In the genomic region with DNA sequence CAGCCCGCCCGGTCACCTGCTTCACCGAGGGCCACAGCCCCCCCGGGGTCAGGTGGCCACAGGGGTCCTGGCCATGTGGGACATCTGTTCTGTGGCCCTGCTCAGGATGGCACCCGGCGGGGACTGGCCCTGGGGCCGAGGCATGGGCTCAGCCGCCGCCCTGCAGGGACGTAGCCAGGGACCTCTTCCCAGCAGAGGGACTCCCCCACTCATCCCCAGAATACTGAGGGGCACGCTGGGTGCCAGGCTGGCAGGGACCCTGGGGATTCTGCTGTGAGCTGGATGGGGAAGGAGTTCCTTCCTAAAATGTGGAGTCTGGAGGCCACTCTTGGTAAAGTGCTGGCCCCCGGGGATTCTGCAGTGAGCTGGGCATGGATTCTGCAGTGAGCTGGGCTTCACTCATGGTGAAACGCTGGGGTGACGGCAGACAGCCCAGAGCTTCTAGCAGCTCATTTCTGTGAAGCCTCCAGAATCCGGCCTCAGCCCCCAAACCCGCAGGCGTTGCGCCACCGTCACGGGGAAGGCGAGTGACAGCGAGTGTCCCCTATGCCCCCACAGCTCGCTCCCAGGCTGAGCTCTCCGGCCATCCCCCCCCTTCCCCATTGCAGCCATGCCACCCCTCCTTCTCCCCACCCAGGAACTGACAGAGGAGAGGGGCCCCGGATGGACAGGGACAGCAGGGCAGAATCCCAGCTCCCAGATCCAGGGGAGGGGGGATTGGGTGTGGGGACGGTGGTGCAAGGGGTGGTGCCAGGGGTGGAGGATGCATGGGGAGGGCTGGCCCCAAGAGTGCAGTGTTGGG, we compare ENCODE assay signal across 10 cellular contexts. TPM values are rescaled to one million over a fixed set of nuclear protein-coding genes. Genes with fewer than 3 reads are reported as not detected.
DNase-seq lines count a peak whose midpoint lies in the region; ATAC-seq and TF ChIP-seq lines count a peak whose summit lies in the region.
"Had no signal": no experiment of that assay in that cellular context is flagged by ENCODE, and none has a peak within 500 bp of the region (broad histone marks: within the 10 kb centered on the region; RNA-seq: fewer than 3 reads in every experiment).

No MANE protein-coding gene starts in this region.

- TF ChIP-seq CTCF in neural cell (IDR thresholded peaks at IDR 0.05; ENCODE audit: poor library complexity, severe bottlenecking) (no peak), BE2C (IDR thresholded peaks at IDR 0.05; ENCODE audit: low read depth, low read length) (no peak)

- TF ChIP-seq RAD21 in neural cell (conservative IDR thresholded peaks at IDR 0.05) = no peak

- H4K20me1 ChIP-seq in neural cell (ENCODE audit: insufficient read depth) = no peaks in the 10 kb centered on the region

- H3K27me3 Mint-ChIP-seq in CD8-positive, alpha-beta memory T cell = no peaks in the 10 kb centered on the region
- H3K27me3 Mint-ChIP-seq in central memory CD8-positive, alpha-beta T cell = no peaks in the 10 kb centered on the region

- peaks cover 70 to 90% (median 84%) of the 10 kb centered on the region in 3 donors for H3K4me1 Mint-ChIP-seq in CD8-positive, alpha-beta memory T cell
- peaks cover 84% of the 10 kb centered on the region for H3K4me1 Mint-ChIP-seq in central memory CD8-positive, alpha-beta T cell

- no peaks in the 10 kb centered on the region for H3K79me2 ChIP-seq in neural cell (replicated peaks; ENCODE audit: insufficient read depth, low read length)

- peak overlapping the region; percentile 94 for H3K4me3 ChIP-seq in CD8-positive, alpha-beta memory T cell (ENCODE audit: low read length)
- H3K4me3 ChIP-seq in Jurkat, Clone E6-1 (ENCODE audit: low read length) = peak overlapping the region; percentile 94
- H3K4me3 ChIP-seq in neural cell (ENCODE audit: low read length) = peak overlapping the region; percentile 13
- no peak overlapping the region for H3K4me3 ChIP-seq in BE2C (ENCODE audit: low read depth, low read length)

- POLR2A ChIA-PET in CD8-positive, alpha-beta memory T cell (lab: Charles Lee) = interaction anchor here (0.7 to 4.0 kb wide), 9 partner anchors 8 to 102 kb away, joined by 3 to 39 read pairs (median 4); partner anchors contain the start of genes PTTG1IP and SUMO3

- peak overlapping the region; percentile 87 to 98 (median 91) for H3K27ac Mint-ChIP-seq in CD8-positive, alpha-beta memory T cell
- peak overlapping the region; percentile 97 for H3K27ac Mint-ChIP-seq in central memory CD8-positive, alpha-beta T cell (ENCODE audit: low read depth)

- no peaks in the 10 kb centered on the region for H3K9me2 ChIP-seq in neural cell (ENCODE audit: insufficient read depth, low read length)

- peaks cover 0 to 35% (median 7%) of the 10 kb centered on the region in 3 donors for H3K36me3 Mint-ChIP-seq in CD8-positive, alpha-beta memory T cell
- H3K36me3 Mint-ChIP-seq in central memory CD8-positive, alpha-beta T cell (ENCODE audit: insufficient read depth) = peaks cover 40% of the 10 kb centered on the region

- H2AFZ ChIP-seq in neural cell (ENCODE audit: low read depth, low read length) = no peak overlapping the region

- H3K9me3 Mint-ChIP-seq in CD8-positive, alpha-beta memory T cell = no peaks in the 10 kb centered on the region
- no peaks in the 10 kb centered on the region for H3K9me3 Mint-ChIP-seq in central memory CD8-positive, alpha-beta T cell

- no peak for DNase-seq in CD8-positive, alpha-beta memory T cell
- DNase-seq in Jurkat, Clone E6-1 (ENCODE audit: low read depth, low spot score) = no peak
- DNase-seq in central memory CD8-positive, alpha-beta T cell (ENCODE audit: low spot score in 2 of 2) = no peak
- DNase-seq in BE2C (no peak), cerebellar cortex (ENCODE audit: low spot score) (no peak), NCI-H1105 treated with DMSO at 0.1 percent for 48 hours (lab: John Stamatoyannopoulos, UW) (no peak), cerebellum (ENCODE audit: low spot score) (no peak)
- DNase-seq: effector CD8-positive, alpha-beta T cell; NCI-H774 had no signal

- peak overlapping the region; percentile 71 for H3K27ac ChIP-seq in CD8-positive, alpha-beta memory T cell (ENCODE audit: low read depth, low read length)
- H3K27ac ChIP-seq in neural cell (ENCODE audit: low read length) = no peak overlapping the region

- no peaks in the 10 kb centered on the region for H3K9me3 ChIP-seq in CD8-positive, alpha-beta memory T cell (ENCODE audit: low read length)
- H3K9me3 ChIP-seq in neural cell (ENCODE audit: low read length) = peaks cover 5% of the 10 kb centered on the region
- no peaks in the 10 kb centered on the region for H3K9me3 ChIP-seq in BE2C

- peaks cover 66% of the 10 kb centered on the region for H3K4me1 ChIP-seq in CD8-positive, alpha-beta memory T cell (ENCODE audit: insufficient read depth, low read length)
- H3K4me1 ChIP-seq in BE2C = no peaks in the 10 kb centered on the region

- peak overlapping the region; percentile 95 to 100 (median 99) for H3K4me3 Mint-ChIP-seq in CD8-positive, alpha-beta memory T cell
- H3K4me3 Mint-ChIP-seq in central memory CD8-positive, alpha-beta T cell = peak overlapping the region; percentile 93

- CTCF ChIA-PET in CD8-positive, alpha-beta memory T cell (lab: Charles Lee) = interaction anchor here (0.7 to 12.5 kb wide), 8 partner anchors 8 to 209 kb away, joined by 3 to 219 read pairs (median 3); partner anchors contain the start of gene UBE2G2

- H3K36me3 ChIP-seq in CD8-positive, alpha-beta memory T cell (ENCODE audit: insufficient read depth, low read length) = peaks cover 3% of the 10 kb centered on the region
- no peaks in the 10 kb centered on the region for H3K36me3 ChIP-seq in neural cell (ENCODE audit: insufficient read depth, low read length)
- H3K36me3 ChIP-seq in BE2C = no peaks in the 10 kb centered on the region

- H3K27me3 ChIP-seq in CD8-positive, alpha-beta memory T cell (ENCODE audit: insufficient read depth, low read length, poor library complexity, severe bottlenecking) = no peaks in the 10 kb centered on the region
- H3K27me3 ChIP-seq in neural cell (ENCODE audit: insufficient read depth, low read depth, low read length) (peaks cover 71% of the 10 kb centered on the region), BE2C (peaks cover 66% of the 10 kb centered on the region)

- no peak for ATAC-seq in central memory CD8-positive, alpha-beta T cell (replicated peaks; ENCODE audit: extremely low read depth, poor library complexity, severe bottlenecking)

- no peak overlapping the region for H3K4me2 ChIP-seq in neural cell (ENCODE audit: low read length)

- H3F3A ChIP-seq in neural cell (ENCODE audit: insufficient read depth, low read length, poor library complexity, severe bottlenecking) = no peaks in the 10 kb centered on the region

- no peak overlapping the region for H3K9ac ChIP-seq in neural cell (ENCODE audit: low read length)

- no peak for TF ChIP-seq EP300 in neural cell (conservative IDR thresholded peaks at IDR 0.05; ENCODE audit: poor library complexity, severe bottlenecking)

TF ChIP-seq in neural cell, 6 proteins besides CTCF, POLR2A, EP300 and RAD21:
- TF ChIP-seq MXI1 (conservative IDR thresholded peaks at IDR 0.05; ENCODE audit: poor library complexity, severe bottlenecking) = no peak
- TF ChIP-seq POLR2AphosphoS5 (IDR thresholded peaks at IDR 0.05) = no peak
- no peak for TF ChIP-seq SMC3 (conservative IDR thresholded peaks at IDR 0.05; ENCODE audit: poor library complexity)

RNA-seq across cellular contexts. Expression of gene ITGB2, which starts 1.4 kb away (rescaled TPM):
- 100 to 1,000 TPM; 159 to 165 TPM for total RNA-seq in CD8-positive, alpha-beta memory T cell
- polyA plus RNA-seq in CD8-positive, alpha-beta memory T cell = 847 TPM
- polyA plus RNA-seq in Jurkat, Clone E6-1 (2012; ENCODE audit: insufficient read depth, insufficient read length) = 108 TPM
- not detected in 2 replicates for polyA plus RNA-seq in neural cell
- not detected in 2 replicates for polyA minus RNA-seq in neural cell
- not detected for polyA plus RNA-seq in BE2C (2012; ENCODE audit: insufficient read depth, insufficient read length, low read depth)
- total RNA-seq in cerebellum = 6.8 TPM

RNA-seq across cellular contexts. Expression of gene SLX9, which starts 20.5 kb away (rescaled TPM):
- total RNA-seq in CD8-positive, alpha-beta memory T cell = 10 to 100 TPM; 68.1 to 71.1 TPM
- polyA plus RNA-seq in CD8-positive, alpha-beta memory T cell = 14.3 TPM
- polyA plus RNA-seq in Jurkat, Clone E6-1 (2012; ENCODE audit: insufficient read depth, insufficient read length) = 64.7 TPM
- 15.4 and 23.2 TPM in 2 replicates for polyA plus RNA-seq in neural cell
- 10.1 and 16.8 TPM in 2 replicates for polyA minus RNA-seq in neural cell
- polyA plus RNA-seq in BE2C (2012; ENCODE audit: insufficient read depth, insufficient read length, low read depth) = 105 TPM
- 7.3 TPM for total RNA-seq in cerebellum

RNA-seq across cellular contexts. Expression of gene PTTG1IP, which starts 45.8 kb away (rescaled TPM):
- total RNA-seq in CD8-positive, alpha-beta memory T cell = 10 to 100 TPM; 48.2 to 50.8 TPM
- 69.8 TPM for polyA plus RNA-seq in CD8-positive, alpha-beta memory T cell
- 98.0 TPM for polyA plus RNA-seq in Jurkat, Clone E6-1 (2012; ENCODE audit: insufficient read depth, insufficient read length)
- 152 and 170 TPM in 2 replicates for polyA plus RNA-seq in neural cell
- polyA minus RNA-seq in neural cell = 118 and 119 TPM in 2 replicates
- 217 TPM for polyA plus RNA-seq in BE2C (2012; ENCODE audit: insufficient read depth, insufficient read length, low read depth)
- total RNA-seq in cerebellum = 93.7 TPM

Comparison
In these comparisons a context has a peak if more than half of its experiments do, and no peak if none do; other contexts are left out.
1. RNA of gene ITGB2, which starts 1.4 kb away (total RNA-seq): 159 to 165 TPM in CD8-positive, alpha-beta memory T cell; 6.8 TPM in cerebellum (single experiment); every median in the first group is over 10 times any median in the second.